Comparison of ENCODE assay signal across 23 cellular contexts in genomic region chr3:175512700-175513099, GRCh38.
DNase-seq lines count a peak whose midpoint lies in the region; ATAC-seq and TF ChIP-seq lines count a peak whose summit lies in the region.
"Had no signal": no experiment of that assay in that cellular context is flagged by ENCODE, and none has a peak within 500 bp of the region (broad histone marks: within the 10 kb centered on the region; RNA-seq: fewer than 3 reads in every experiment).

No MANE protein-coding gene starts in this region.

- H3K4me1 Mint-ChIP-seq in Calu3 (ENCODE audit: low read depth, unreplicated experiment): peaks cover 19% of the 10 kb centered on the region
- H3K4me1 Mint-ChIP-seq: activated CD4-positive, alpha-beta T cell treated with anti-CD3 and anti-CD28 coated beads, Interleukin-2, amount 10 ng/mL, durations not matched to agents 7 days and 5 days; naive thymus-derived CD8-positive, alpha-beta T cell; T-cell had no signal

- H2AFZ ChIP-seq in mammary epithelial cell (ENCODE audit: low read depth, low read length): no peak overlapping the region

- H3K27ac Mint-ChIP-seq in Calu3 (ENCODE audit: unreplicated experiment): peak overlapping the region; percentile 7
- H3K27ac Mint-ChIP-seq: activated CD4-positive, alpha-beta T cell treated with anti-CD3 and anti-CD28 coated beads, Interleukin-2, amount 10 ng/mL, durations not matched to agents 7 days and 5 days; activated T-cell treated with anti-CD3 and anti-CD28 coated beads, Interleukin-2, amount 50 U/mL, for 24 hours; naive thymus-derived CD8-positive, alpha-beta T cell; T-cell had no signal

- no peak overlapping the region for H3K27ac ChIP-seq in mammary epithelial cell (ENCODE audit: insufficient read depth, low read depth, low read length)
- H3K27ac ChIP-seq: ovary, vagina had no signal

- no peak overlapping the region for H3K4me3 ChIP-seq in mammary epithelial cell (replicated peaks in 1 of 3; ENCODE audit: insufficient read depth in 1 of 3, low read depth in 2 of 3, low read length in 3 of 3)
- H3K4me3 ChIP-seq: ovary, vagina had no signal

- TF ChIP-seq CTCF in Calu3 (IDR thresholded peaks at IDR 0.05; ENCODE audit: unreplicated experiment) (no peak), mammary epithelial cell (conservative IDR thresholded peaks at IDR 0.05 in 1 of 2, IDR thresholded peaks at IDR 0.05 in 1 of 2; ENCODE audit: extremely low read depth in 1 of 2, insufficient read depth in 1 of 2, low read depth in 1 of 2, low read length in 2 of 2) (no peak)

- intact Hi-C loops in Calu3 (cut with micrococcal nuclease; ENCODE audit: unreplicated experiment): loop anchor here (1.0 to 5.0 kb wide), 2 partner anchors 16 to 360 kb away; no protein-coding TSS in a partner anchor
- intact Hi-C loops in mammary epithelial cell (cut with micrococcal nuclease): no loop called here

- H3K4me2 ChIP-seq in mammary epithelial cell (ENCODE audit: insufficient read depth, low read depth, low read length): no peak overlapping the region

- WGBS in mammary epithelial cell (ENCODE audit: low coverage, missing lambda C conversion rate): 12% methylated on average over 2 of the region's 2 CpGs

- H3K79me2 ChIP-seq in mammary epithelial cell (ENCODE audit: insufficient read depth, low read length): no peaks in the 10 kb centered on the region

- CTCF ChIA-PET in Calu3 (lab: Charles Lee) (interaction anchor here (1.4 kb wide), 1 partner anchor 12 kb away, joined by 4 read pairs; no protein-coding TSS in a partner anchor), mammary epithelial cell (lab: Charles Lee; ENCODE audit: low non-redundant PET) (no interaction called here)

- no peaks in the 10 kb centered on the region for H3K27me3 ChIP-seq in mammary epithelial cell (ENCODE audit: insufficient read depth, low read length)
- H3K27me3 ChIP-seq: ovary, vagina had no signal

- H3K27me3 Mint-ChIP-seq in Calu3 (ENCODE audit: unreplicated experiment): no peaks in the 10 kb centered on the region
- H3K27me3 Mint-ChIP-seq: activated CD4-positive, alpha-beta T cell treated with anti-CD3 and anti-CD28 coated beads, Interleukin-2, amount 10 ng/mL, durations not matched to agents 7 days and 5 days; activated T-cell treated with anti-CD3 and anti-CD28 coated beads, Interleukin-2, amount 50 U/mL, for 24 hours; brain; naive thymus-derived CD8-positive, alpha-beta T cell; T-cell had no signal

- H3K36me3 ChIP-seq in mammary epithelial cell (ENCODE audit: insufficient read depth, low read length): no peaks in the 10 kb centered on the region
- H3K36me3 ChIP-seq: ovary, vagina had no signal

- H3K9me3 ChIP-seq in mammary epithelial cell (replicated peaks; ENCODE audit: insufficient read depth, low read length): no peaks in the 10 kb centered on the region
- H3K9me3 ChIP-seq: ovary, vagina had no signal

- H3K36me3 Mint-ChIP-seq in Calu3 (ENCODE audit: insufficient read depth, unreplicated experiment): no peaks in the 10 kb centered on the region
- H3K36me3 Mint-ChIP-seq: brain; naive thymus-derived CD8-positive, alpha-beta T cell; T-cell had no signal

- no peak overlapping the region for H3K4me3 Mint-ChIP-seq in Calu3 (ENCODE audit: low read depth, unreplicated experiment)
- H3K4me3 Mint-ChIP-seq: activated CD4-positive, alpha-beta T cell treated with anti-CD3 and anti-CD28 coated beads, Interleukin-2, amount 10 ng/mL, durations not matched to agents 7 days and 5 days; activated T-cell treated with anti-CD3 and anti-CD28 coated beads, Interleukin-2, amount 50 U/mL, for 24 hours; brain; naive thymus-derived CD8-positive, alpha-beta T cell; T-cell had no signal

- dilution Hi-C loops in mammary epithelial cell (cut with HindIII; ENCODE audit: low sequenced_read_pairs): no loop called here

- BruUV-seq in Calu3 (replicated peaks; lab: Mats Ljungman, UMichigan) (no TSS peak), mammary epithelial cell (replicated peaks; lab: Mats Ljungman, UMichigan) (no TSS peak)

- peak; percentile 27 for DNase-seq in Calu3
- DNase-seq in astrocyte of the hippocampus (ENCODE audit: low read depth, low spot score): peak; percentile 10
- DNase-seq in hippocampal formation (lab: John Stamatoyannopoulos, UW): peak; percentile 43 to 80
- DNase-seq in nucleus accumbens (lab: John Stamatoyannopoulos, UW): peak in 43 of 56 donors; percentile 0 to 61 (median 31)
- DNase-seq in mammary epithelial cell: no peak
- DNase-seq in activated CD4-positive, alpha-beta T cell treated with anti-CD3 and anti-CD28 coated beads for 4 hours: no peak
- no peak for DNase-seq in RKO (ENCODE audit: low spot score)
- DNase-seq: activated CD4-positive, alpha-beta T cell treated with anti-CD3 and anti-CD28 coated beads, Interleukin-2, amount 10 ng/mL, durations not matched to agents 7 days and 5 days; activated T-cell treated with anti-CD3 and anti-CD28 coated beads, Interleukin-2, amount 50 U/mL, for 24 hours; cerebellar nuclear complex; DND-41; naive thymus-derived CD8-positive, alpha-beta T cell; NCI-H1092 treated with DMSO at 0.1 percent for 48 hours; NCI-H1694 treated with DMSO at 0.1 percent for 48 hours; NCI-H2171; ovary; right cardiac atrium; stimulated activated CD4-positive, alpha-beta T cell treated with anti-CD3 and anti-CD28 coated beads, Interleukin-1b, Interleukin-23, amount 100 ng/mL, for 48 hours; stimulated activated naive CD8-positive, alpha-beta T cell treated with anti-CD3 and anti-CD28 coated beads, Interleukin-15, Interleukin-2, amounts not matched to agents 100 U/mL and 50 U/mL, for 24 hours; T-cell had no signal

- H3K4me1 ChIP-seq in mammary epithelial cell (ENCODE audit: insufficient read depth, low read length): no peaks in the 10 kb centered on the region
- H3K4me1 ChIP-seq: vagina had no signal

- in situ Hi-C loops in mammary epithelial cell (cut with MboI; ENCODE audit: low sequenced_read_pairs in 2 of 2): no loop called here

- H3K9ac ChIP-seq in mammary epithelial cell (ENCODE audit: insufficient read depth, low read length): no peak overlapping the region

- no peaks in the 10 kb centered on the region for H4K20me1 ChIP-seq in mammary epithelial cell (ENCODE audit: insufficient read depth, low read length)

- peaks cover 2% of the 10 kb centered on the region for H3K9me3 Mint-ChIP-seq in Calu3 (ENCODE audit: low read depth, unreplicated experiment)

- ATAC-seq in GM21526 (IDR thresholded peaks at IDR 0.05; ENCODE audit: low FRiP score, unreplicated experiment): no peak
- ATAC-seq: naive thymus-derived CD8-positive, alpha-beta T cell; right cardiac atrium; stimulated activated naive CD8-positive, alpha-beta T cell treated with anti-CD3 and anti-CD28 coated beads, Interleukin-15, Interleukin-2, amounts not matched to agents 100 U/mL and 50 U/mL, for 24 hours; T-cell had no signal

Comparison
In these comparisons a context has a peak if more than half of its experiments do, and no peak if none do; other contexts are left out.
1. DNase-seq: peak in Calu3 (single experiment), astrocyte of the hippocampus (single experiment), hippocampal formation (2 of 2) and nucleus accumbens (43 of 56); none in mammary epithelial cell (single experiment), activated CD4-positive, alpha-beta T cell treated with anti-CD3 and anti-CD28 coated beads for 4 hours (0 of 2) and RKO (single experiment).